In the genomic region with DNA sequence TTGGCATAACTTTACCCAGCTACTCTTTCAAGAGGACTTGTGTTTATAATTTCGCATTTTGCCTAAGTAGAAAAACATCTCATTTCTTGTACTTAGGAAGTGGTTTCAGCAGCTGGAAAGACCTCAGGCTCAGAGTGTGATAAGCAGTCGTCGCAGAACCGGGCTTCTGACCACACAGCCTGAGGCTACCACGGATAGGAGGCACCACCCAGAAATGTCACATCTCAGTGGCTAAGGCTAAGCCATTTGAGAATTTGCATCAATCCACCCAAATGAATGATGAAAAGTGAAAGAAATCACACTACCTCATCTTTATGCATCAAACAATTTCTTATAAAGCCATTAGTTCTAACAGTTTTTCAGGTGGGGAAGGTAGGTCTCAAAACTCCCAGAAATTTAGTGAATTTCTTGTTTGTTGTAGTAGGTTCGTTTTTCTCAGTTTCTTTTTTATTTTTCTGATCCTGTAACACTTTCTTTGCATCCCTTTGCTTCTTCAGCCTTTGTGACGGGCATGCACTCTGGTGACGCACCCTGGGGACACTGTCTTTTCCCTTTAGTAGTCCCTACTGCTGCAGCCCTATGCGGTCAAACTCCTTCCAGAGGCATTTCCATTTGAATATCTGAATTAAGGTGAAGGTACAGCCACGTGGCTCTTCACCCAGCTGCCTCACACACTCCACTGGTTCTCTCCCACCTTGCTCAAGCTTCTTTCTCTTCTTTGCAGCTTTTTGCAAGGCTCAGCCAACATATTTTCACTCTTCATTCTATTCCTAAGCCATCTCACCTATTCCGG, we compare ENCODE assay signal across 8 cellular contexts.
DNase-seq lines count a peak whose midpoint lies in the region; ATAC-seq lines count a peak whose summit lies in the region.

No MANE protein-coding gene starts in this region.

- peaks cover 72% of the 10 kb centered on the region for H3K4me1 Mint-ChIP-seq in activated naive CD8-positive, alpha-beta T cell treated with anti-CD3 and anti-CD28 coated beads, Interleukin-2, amount 10 ng/mL, durations not matched to agents 7 days and 5 days

- POLR2A ChIA-PET in activated naive CD8-positive, alpha-beta T cell treated with anti-CD3 and anti-CD28 coated beads, Interleukin-2, amount 10 ng/mL, durations not matched to agents 7 days and 5 days (lab: Charles Lee): interaction anchor here (0.6 to 7.8 kb wide), 9 partner anchors 10 to 69 kb away, joined by 3 to 65 read pairs (median 7); a partner anchor contains a TSS

- H3K27me3 Mint-ChIP-seq in activated naive CD8-positive, alpha-beta T cell treated with anti-CD3 and anti-CD28 coated beads, Interleukin-2, amount 10 ng/mL, durations not matched to agents 7 days and 5 days: no peaks in the 10 kb centered on the region

- H3K27ac Mint-ChIP-seq in activated naive CD8-positive, alpha-beta T cell treated with anti-CD3 and anti-CD28 coated beads, Interleukin-2, amount 10 ng/mL, durations not matched to agents 7 days and 5 days: peak overlapping the region; percentile 94

- H3K36me3 Mint-ChIP-seq in activated naive CD8-positive, alpha-beta T cell treated with anti-CD3 and anti-CD28 coated beads, Interleukin-2, amount 10 ng/mL, durations not matched to agents 7 days and 5 days: peaks cover 2% of the 10 kb centered on the region

- no peak for DNase-seq in activated CD4-positive, CD25-positive, alpha-beta regulatory T cell (lab: John Stamatoyannopoulos, UW)
- DNase-seq in KG1 (lab: John Stamatoyannopoulos, UW) (peak; percentile 28), NCI-H748 (lab: John Stamatoyannopoulos, UW; ENCODE audit: unreplicated experiment) (no peak), NCI-H2171 treated with DMSO at 0.1 percent for 48 hours (lab: John Stamatoyannopoulos, UW) (no peak)
- peak; percentile 62 for DNase-seq in activated naive CD8-positive, alpha-beta T cell treated with anti-CD3 and anti-CD28 coated beads, Interleukin-2, amount 10 ng/mL, durations not matched to agents 7 days and 5 days
- peak; percentile 23 to 25 for DNase-seq in stimulated activated CD8-positive, alpha-beta memory T cell treated with anti-CD3 and anti-CD28 coated beads, Interleukin-2, amount 100 ng/mL, for 1 hour (ENCODE audit: low read depth in 2 of 2)

- peak; percentile 42 to 62 for ATAC-seq in activated CD4-positive, CD25-positive, alpha-beta regulatory T cell treated with anti-CD3 and anti-CD28 coated beads, Interleukin-2, amount 50 U/mL, for 24 hours
- ATAC-seq in GM21723 (IDR thresholded peaks at IDR 0.05; ENCODE audit: unreplicated experiment): peak; percentile 65
- peak; percentile 98 for ATAC-seq in activated naive CD8-positive, alpha-beta T cell treated with anti-CD3 and anti-CD28 coated beads, Interleukin-2, amount 10 ng/mL, durations not matched to agents 7 days and 5 days (ENCODE audit: low read depth)

- peak overlapping the region; percentile 75 for H3K4me3 Mint-ChIP-seq in activated naive CD8-positive, alpha-beta T cell treated with anti-CD3 and anti-CD28 coated beads, Interleukin-2, amount 10 ng/mL, durations not matched to agents 7 days and 5 days

- no peaks in the 10 kb centered on the region for H3K9me3 Mint-ChIP-seq in activated naive CD8-positive, alpha-beta T cell treated with anti-CD3 and anti-CD28 coated beads, Interleukin-2, amount 10 ng/mL, durations not matched to agents 7 days and 5 days

Comparison
In these comparisons a context has a peak if more than half of its experiments do, and no peak if none do; other contexts are left out.
1. DNase-seq: peak in KG1 (single experiment), activated naive CD8-positive, alpha-beta T cell treated with anti-CD3 and anti-CD28 coated beads, Interleukin-2, amount 10 ng/mL, durations not matched to agents 7 days and 5 days (single experiment) and stimulated activated CD8-positive, alpha-beta memory T cell treated with anti-CD3 and anti-CD28 coated beads, Interleukin-2, amount 100 ng/mL, for 1 hour (2 of 2); none in activated CD4-positive, CD25-positive, alpha-beta regulatory T cell (0 of 4), NCI-H748 (single experiment) and NCI-H2171 treated with DMSO at 0.1 percent for 48 hours (single experiment).
2. Peak in every context shown above with its lines, with median percentiles within 50 percentile points of each other: ATAC-seq.